In genomic region chr3:16399473-16399872, GRCh38 we compare ENCODE assay signal across 8 cellular contexts.
DNase-seq lines count a peak whose midpoint lies in the region; ATAC-seq and TF ChIP-seq lines count a peak whose summit lies in the region.

No MANE protein-coding gene starts in this region.

- H3K36me3 ChIP-seq in ascending aorta (peaks cover 0 to 3% of the 10 kb centered on the region in 2 donors), left lung (no peaks in the 10 kb centered on the region)

- DNase-seq in DMS 273 treated with DMSO at 0.1 percent for 48 hours (lab: John Stamatoyannopoulos, UW) (peak; percentile 78), ascending aorta (ENCODE audit: low spot score in 2 of 2) (no peak), left lung (no peak), NCI-H2196 (lab: John Stamatoyannopoulos, UW; ENCODE audit: unreplicated experiment) (no peak), NCI-H1930 (lab: John Stamatoyannopoulos, UW) (no peak)
- no peak for DNase-seq in activated CD8-positive, alpha-beta memory T cell treated with anti-CD3 and anti-CD28 coated beads, Interleukin-2, amount 50 U/mL, for 4 hours

- intact Hi-C loops in ascending aorta (cut with DNase I) = loop anchor here (10.0 kb wide), 1 partner anchor 65 kb away; no protein-coding TSS in a partner anchor
- intact Hi-C loops in left lung (cut with DNase I) = no loop called here

- H3K27me3 ChIP-seq in ascending aorta (no peaks in the 10 kb centered on the region), left lung (no peaks in the 10 kb centered on the region)

- TF ChIP-seq CTCF in ascending aorta (IDR thresholded peaks at IDR 0.05) = peak in 2 of 3 experiments; percentile 3 to 29
- TF ChIP-seq CTCF in left lung (IDR thresholded peaks at IDR 0.05) = no peak

- H3K27ac ChIP-seq in ascending aorta (peak overlapping the region; percentile 41 to 57), left lung (peak overlapping the region in 1 of 2 donors; percentile 35)

- peak overlapping the region in 1 of 2 donors; percentile 8 for H3K4me3 ChIP-seq in ascending aorta
- no peak overlapping the region for H3K4me3 ChIP-seq in left lung

- ATAC-seq in HG02852 (IDR thresholded peaks at IDR 0.05; ENCODE audit: unreplicated experiment) = peak; percentile 49
- ATAC-seq in left lung = peak; percentile 62
- no peak for ATAC-seq in HG02571 (IDR thresholded peaks at IDR 0.05; ENCODE audit: unreplicated experiment)

- peaks cover 0 to 12% of the 10 kb centered on the region in 2 donors for H3K4me1 ChIP-seq in ascending aorta
- peaks cover 0 to 26% of the 10 kb centered on the region in 2 donors for H3K4me1 ChIP-seq in left lung

- H3K9me3 ChIP-seq in ascending aorta (no peaks in the 10 kb centered on the region), left lung (no peaks in the 10 kb centered on the region)

Comparison
In these comparisons a context has a peak if more than half of its experiments do, and no peak if none do; other contexts are left out.
1. CTCF ChIP-seq: peak in ascending aorta (2 of 3); none in left lung (0 of 2).